ENCODE assay signal across 35 cellular contexts in the genomic region with DNA sequence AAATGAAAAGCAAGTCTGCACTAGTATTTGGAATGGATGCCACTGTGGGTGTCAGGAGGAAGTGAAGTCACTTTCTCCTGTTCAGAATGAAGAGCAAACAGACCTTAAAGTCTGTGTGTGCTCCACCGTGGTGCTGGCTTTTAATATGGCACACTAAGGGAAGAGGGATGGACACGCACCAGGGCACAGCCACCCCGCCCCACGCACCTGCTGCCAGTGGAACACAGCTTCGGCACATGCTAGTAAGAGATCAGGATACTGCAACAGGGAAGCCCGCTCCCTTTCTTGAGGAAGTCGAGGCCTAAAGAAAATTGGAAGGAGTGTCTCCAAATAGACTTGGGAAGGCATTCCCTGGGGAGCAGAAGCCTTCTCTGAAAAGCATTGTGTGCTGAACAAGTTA.
"Had no signal": no experiment of that assay in that cellular context is flagged by ENCODE, and none has a peak within 500 bp of the region (broad histone marks: within the 10 kb centered on the region; RNA-seq: fewer than 3 reads in every experiment).

No MANE protein-coding gene starts in this region.

- H3K4me2 ChIP-seq: hepatocyte had no signal

- H3K9me3 ChIP-seq: adrenal gland, body of pancreas, colonic mucosa, gastrocnemius medialis, mucosa of descending colon, neutrophil, pancreas, prostate gland, tibial nerve had no signal

- DNase-seq: activated CD4-positive, alpha-beta memory T cell treated with anti-CD3 and anti-CD28 coated beads for 36 hours; activated CD4-positive, alpha-beta T cell treated with anti-CD3 and anti-CD28 coated beads for 48 hours; activated CD8-positive, alpha-beta memory T cell treated with anti-CD3 and anti-CD28 coated beads, Interleukin-2, amount 50 U/mL, for 4 hours; activated effector memory CD4-positive, alpha-beta T cell treated with anti-CD3 and anti-CD28 coated beads, Interleukin-2, amount 50 U/mL, for 16 hours; activated naive CD4-positive, alpha-beta T cell treated with anti-CD3 and anti-CD28 coated beads for 36 hours; activated naive CD8-positive, alpha-beta T cell treated with anti-CD3 and anti-CD28 coated beads for 36 hours; activated T-cell treated with anti-CD3 and anti-CD28 coated beads, Interleukin-2, amount 50 U/mL, for 1 hour; adrenal gland; aorta; body of pancreas; cerebellar nuclear complex; colonic mucosa; dorsolateral prefrontal cortex; effector memory CD4-positive, alpha-beta T cell; gastrocnemius medialis; glutamatergic neuron; islet precursor cell; left ventricle myocardium superior; mucosa of descending colon; pancreas; retina; stimulated activated CD4-positive, alpha-beta T cell treated with anti-CD3 and anti-CD28 coated beads, Interleukin-12 subunit alpha, Interleukin-12 subunit beta, amount 100 ng/mL, for 4 hours; stimulated activated CD4-positive, alpha-beta T cell treated with anti-CD3 and anti-CD28 coated beads, Interleukin-4, amount 100 ng/mL, for 24 hours; stimulated activated naive CD8-positive, alpha-beta T cell treated with anti-CD3 and anti-CD28 coated beads, Interleukin-15, amount 100 ng/mL, for 72 hours; T-helper 9 cell; WERI-Rb-1 had no signal

- H3K4me1 ChIP-seq: adrenal gland, body of pancreas, colonic mucosa, gastrocnemius medialis, pancreas, prostate gland, tibial nerve had no signal

- ATAC-seq: activated CD4-positive, CD25-positive, alpha-beta regulatory T cell treated with anti-CD3 and anti-CD28 coated beads, Interleukin-2, amount 50 U/mL, for 24 hours; body of pancreas; gastrocnemius medialis; left ventricle myocardium superior; mucosa of descending colon; natural killer cell treated with Interleukin-12 subunit alpha and Interleukin-12 subunit beta and Interleukin-15 and Interleukin-18, amount 100 ng/mL, for 72 hours; pancreas; sciatic nerve; stimulated activated naive CD8-positive, alpha-beta T cell treated with anti-CD3 and anti-CD28 coated beads, Interleukin-15, amount 100 ng/mL, for 72 hours had no signal

- H3K4me3 ChIP-seq: adrenal gland, body of pancreas, cardiac muscle cell, colonic mucosa, dorsolateral prefrontal cortex, gastrocnemius medialis, hepatocyte, mucosa of descending colon, pancreas, prostate gland, skin epidermis, tibial nerve had no signal

- H3K27ac ChIP-seq: adrenal gland, body of pancreas, cardiac muscle cell, colonic mucosa, dorsolateral prefrontal cortex, gastrocnemius medialis, hepatocyte, neutrophil, pancreas, prostate gland, skin epidermis, tibial nerve, WERI-Rb-1 had no signal

- H3K36me3 ChIP-seq: adrenal gland, cardiac muscle cell, colonic mucosa, gastrocnemius medialis, neutrophil, pancreas, prostate gland, tibial nerve, WERI-Rb-1 had no signal

- H3K27me3 ChIP-seq: adrenal gland, body of pancreas, colonic mucosa, gastrocnemius medialis, neutrophil, tibial nerve had no signal
